Comparison of ENCODE assay signal across 7 cellular contexts in genomic region chr2:61446971-61447370, GRCh38. TPM values are rescaled to one million over a fixed set of nuclear protein-coding genes. Genes with fewer than 3 reads are reported as not detected.
DNase-seq lines count a peak whose midpoint lies in the region; ATAC-seq and TF ChIP-seq lines count a peak whose summit lies in the region.
"Not testable (repeated sequence)": the region's sequence is repeated elsewhere in the genome, so short reads cannot be mapped to it uniquely, and the experiment has no call there.

No MANE protein-coding gene starts in this region.

- peaks cover 48% of the 10 kb centered on the region for H3K4me1 ChIP-seq in BLaER1
- H3K4me1 ChIP-seq in DOHH2 (ENCODE audit: control insufficient read depth, low read length), result peaks cover 98% of the 10 kb centered on the region
- H3K4me1 ChIP-seq in OCI-LY7 (ENCODE audit: insufficient read depth, low read length, poor library complexity, severe bottlenecking), result peaks cover 88% of the 10 kb centered on the region
- H3K4me1 ChIP-seq in endodermal cell (ENCODE audit: control insufficient read depth, insufficient read depth, low read length), result not testable (repeated sequence)

- H3K27ac Mint-ChIP-seq in activated B cell treated with CpG ODN at 0.5 μM for 24 hours, result peak overlapping the region; percentile 30
- H3K27ac Mint-ChIP-seq in endodermal cell, result not testable (repeated sequence)
- peak overlapping the region in 4 of 6 donors; percentile 49 to 73 (median 59) for H3K27ac Mint-ChIP-seq in naive B cell

- peaks cover 71% of the 10 kb centered on the region for H3K4me1 Mint-ChIP-seq in activated B cell treated with CpG ODN at 0.5 μM for 24 hours
- H3K4me1 Mint-ChIP-seq in endodermal cell, result not testable (repeated sequence)
- H3K4me1 Mint-ChIP-seq in naive B cell, result peaks cover 40 to 87% (median 65%) of the 10 kb centered on the region in 3 donors

- intact Hi-C loops in OCI-LY7 (cut with micrococcal nuclease; ENCODE audit: unreplicated experiment); activated B cell treated with CpG ODN at 0.5 μM for 24 hours (cut with micrococcal nuclease): not testable (repeated sequence)

- H4K20me1 ChIP-seq in BLaER1, result peaks cover 100% of the 10 kb centered on the region
- not testable (repeated sequence) for H4K20me1 ChIP-seq in DOHH2 (ENCODE audit: control insufficient read depth, insufficient read depth, low read depth, low read length); OCI-LY7 (ENCODE audit: insufficient read depth, low read length)

- peaks cover 57% of the 10 kb centered on the region for H3K9me3 ChIP-seq in BLaER1
- H3K9me3 ChIP-seq in DOHH2 (ENCODE audit: control insufficient read depth, insufficient read depth, low read length); endodermal cell (ENCODE audit: control insufficient read depth, low read length): not testable (repeated sequence)
- peaks cover 16% of the 10 kb centered on the region; the same call in 1 of the 2 replicates for H3K9me3 ChIP-seq in OCI-LY7 (ENCODE audit: low read length)

- not testable (repeated sequence) for TF ChIP-seq CTCF in DOHH2 (IDR thresholded peaks at IDR 0.05; ENCODE audit: low read depth, low read length, poor library complexity, severe bottlenecking); OCI-LY7 (conservative IDR thresholded peaks at IDR 0.05; ENCODE audit: low read length); activated B cell treated with CpG ODN at 0.5 μM for 24 hours (IDR thresholded peaks at IDR 0.05); endodermal cell (conservative IDR thresholded peaks at IDR 0.05)

- H3K4me2 ChIP-seq in BLaER1, result peak overlapping the region; percentile 58
- H3K4me2 ChIP-seq in DOHH2 (ENCODE audit: low read length), result peak overlapping the region; percentile 99
- peak overlapping the region; percentile 66 for H3K4me2 ChIP-seq in OCI-LY7 (ENCODE audit: low read length)

- CTCF ChIA-PET in OCI-LY7 (lab: Charles Lee; ENCODE audit: unreplicated experiment); activated B cell treated with CpG ODN at 0.5 μM for 24 hours (lab: Charles Lee): not testable (repeated sequence)

- not testable (repeated sequence) for H3K27me3 ChIP-seq in BLaER1; DOHH2 (ENCODE audit: control insufficient read depth, low read length); endodermal cell (ENCODE audit: control insufficient read depth, insufficient read depth, low read length, poor library complexity, severe bottlenecking)

- H3K4me3 ChIP-seq in BLaER1; endodermal cell (ENCODE audit: low read length): not testable (repeated sequence)
- H3K4me3 ChIP-seq in DOHH2 (ENCODE audit: low read length), result peak overlapping the region; percentile 25
- peak overlapping the region; percentile 17 for H3K4me3 ChIP-seq in OCI-LY7 (ENCODE audit: low read depth, low read length, poor library complexity, severe bottlenecking)

- not testable (repeated sequence) for ATAC-seq in activated B cell treated with CpG ODN at 0.5 μM for 24 hours (ENCODE audit: low read depth); naive B cell (ENCODE audit: low read depth in 2 of 2)

- not testable (repeated sequence) for H3K9me3 Mint-ChIP-seq in activated B cell treated with CpG ODN at 0.5 μM for 24 hours, endodermal cell, naive B cell

- H3K9ac ChIP-seq in BLaER1; endodermal cell (ENCODE audit: extremely low read depth, low read length, poor library complexity, severe bottlenecking): not testable (repeated sequence)

- not testable (repeated sequence) for H2AFZ ChIP-seq in OCI-LY7 (ENCODE audit: low read length)

- H3K27ac ChIP-seq in BLaER1 (peak overlapping the region; percentile 13; the same call in 1 of the 2 replicates), DOHH2 (ENCODE audit: low read depth, low read length) (peak overlapping the region; percentile 99), OCI-LY7 (ENCODE audit: low read depth, low read length, poor library complexity, severe bottlenecking) (peak overlapping the region; percentile 94)
- H3K27ac ChIP-seq in endodermal cell (ENCODE audit: low read depth, low read length), result not testable (repeated sequence)

- peaks cover 56% of the 10 kb centered on the region for H3K36me3 ChIP-seq in BLaER1
- peaks cover 17% of the 10 kb centered on the region; the same call in 1 of the 2 replicates for H3K36me3 ChIP-seq in DOHH2 (ENCODE audit: control insufficient read depth, low read length)
- peaks cover 51% of the 10 kb centered on the region for H3K36me3 ChIP-seq in OCI-LY7 (ENCODE audit: insufficient read depth, low read length)
- H3K36me3 ChIP-seq in endodermal cell (ENCODE audit: control insufficient read depth, insufficient read depth, low read length), result peaks cover 20% of the 10 kb centered on the region

- H3K79me2 ChIP-seq in DOHH2 (ENCODE audit: control insufficient read depth, low read length) (peaks cover 98% of the 10 kb centered on the region), OCI-LY7 (ENCODE audit: insufficient read depth, low read depth, low read length) (peaks cover 100% of the 10 kb centered on the region)

- H3K36me3 Mint-ChIP-seq in activated B cell treated with CpG ODN at 0.5 μM for 24 hours (ENCODE audit: low read depth) (peaks cover 24% of the 10 kb centered on the region), endodermal cell (ENCODE audit: low read depth) (peaks cover 43% of the 10 kb centered on the region), naive B cell (peaks cover 0 to 15% of the 10 kb centered on the region in 2 donors)

- POLR2A ChIA-PET in OCI-LY7 (lab: Charles Lee), result interaction anchor here (1.7 to 2.5 kb wide), 7 partner anchors 11 to 91 kb away, joined by 6 to 14 read pairs (median 11); partner anchors contain the start of gene XPO1
- POLR2A ChIA-PET in activated B cell treated with CpG ODN at 0.5 μM for 24 hours (lab: Charles Lee), result interaction anchor here (1.7 kb wide), 1 partner anchor 21 kb away, joined by 6 read pairs; no protein-coding TSS in a partner anchor

- H3F3A ChIP-seq in DOHH2 (ENCODE audit: control insufficient read depth, insufficient read depth), result peaks cover 72% of the 10 kb centered on the region

- peak; percentile 71 for DNase-seq in NAMALWA (ENCODE audit: low spot score)
- DNase-seq in OCI-LY7 (ENCODE audit: low spot score), result peak; percentile 51
- not testable (repeated sequence) for DNase-seq in activated B cell treated with CpG ODN at 0.5 μM for 24 hours, naive B cell
- DNase-seq in endodermal cell, result peak; percentile 2

- H3K9me2 ChIP-seq in DOHH2 (replicated peaks; ENCODE audit: control insufficient read depth, low read length); OCI-LY7 (ENCODE audit: insufficient read depth, low read length): not testable (repeated sequence)

- 92% methylated on average over 6 to 7 of the region's 7 CpGs for WGBS in endodermal cell (ENCODE audit: insufficient coverage in 1 of 2, insufficient read length in 1 of 2), 2 experiments

- H3K27me3 Mint-ChIP-seq in activated B cell treated with CpG ODN at 0.5 μM for 24 hours; endodermal cell (ENCODE audit: insufficient read depth); naive B cell: not testable (repeated sequence)

- not testable (repeated sequence) for BruUV-seq in OCI-LY7 (replicated peaks; lab: Mats Ljungman, UMichigan)

- H3K4me3 Mint-ChIP-seq in activated B cell treated with CpG ODN at 0.5 μM for 24 hours, endodermal cell: not testable (repeated sequence)
- peak overlapping the region in 3 of 8 donors; percentile 34 to 73 (median 47) for H3K4me3 Mint-ChIP-seq in naive B cell

RNA-seq across cellular contexts. Expression of gene USP34, which starts 23.9 kb away (rescaled TPM):
- 147 and 192 TPM in 2 replicates for total RNA-seq in OCI-LY7 (2014; rRNA removed; shearing (Covaris generic))
- total RNA-seq in OCI-LY7 (2022), result 340 and 344 TPM in 2 replicates
- total RNA-seq in activated B cell treated with CpG ODN at 0.5 μM for 24 hours, result 142 and 176 TPM in 2 replicates
- 100 to 1,000 TPM; 105 to 120 TPM for total RNA-seq in endodermal cell
- 66.8 TPM for polyA plus RNA-seq in endodermal cell (2013, experiment 1 of 2)
- 68.2 TPM for polyA plus RNA-seq in endodermal cell (2013, experiment 2 of 2)
- polyA plus RNA-seq in naive B cell (ENCODE audit: low read depth in 6 of 6), result 10 to 100 TPM; 16.1 to 26.9 (median 21.4) TPM
